Comparison of ENCODE assay signal across 11 cellular contexts in genomic region chr1:23525558-23526174, GRCh38. TPM values are rescaled to one million over a fixed set of nuclear protein-coding genes. Genes with fewer than 3 reads are reported as not detected.
DNase-seq lines count a peak whose midpoint lies in the region; ATAC-seq, FAIRE-seq and TF ChIP-seq lines count a peak whose summit lies in the region.
"Had no signal": no experiment of that assay in that cellular context is flagged by ENCODE, and none has a peak within 500 bp of the region (broad histone marks: within the 10 kb centered on the region; RNA-seq: fewer than 3 reads in every experiment).

No MANE protein-coding gene starts in this region.

- BruUV-seq in HepG2 (replicated peaks; lab: Mats Ljungman, UMichigan), result no TSS peak

- FAIRE-seq in HepG2 (lab: Jason Lieb, UNC), result no peak

- POLR2A ChIA-PET in CD4-positive, alpha-beta memory T cell (lab: Charles Lee; ENCODE audit: partially characterized antibody), result interaction anchor here (0.6 to 9.5 kb wide), 14 partner anchors 8 to 112 kb away, joined by 3 to 69 read pairs (median 16); partner anchors contain the start of genes ASAP3 and ID3
- POLR2A ChIA-PET in HepG2 (lab: Yijun Ruan, JAX), result no interaction called here

- WGBS in HepG2 (ENCODE audit: low lambda C conversion rate), result 86% methylated on average over 5 of the region's 5 CpGs

- H3K4me1 ChIP-seq in CD4-positive, alpha-beta memory T cell (ENCODE audit: insufficient read depth, low read length), result peaks cover 77% of the 10 kb centered on the region
- H3K4me1 ChIP-seq in HepG2 (ENCODE audit: insufficient read depth, low read length), result peaks cover 39% of the 10 kb centered on the region

- no peaks in the 10 kb centered on the region for H3K9me3 Mint-ChIP-seq in CD4-positive, alpha-beta memory T cell
- no peaks in the 10 kb centered on the region for H3K9me3 Mint-ChIP-seq in memory B cell

- H3K79me2 ChIP-seq in HepG2 (ENCODE audit: insufficient read depth, low read length), result no peaks in the 10 kb centered on the region

- peak overlapping the region; percentile 60 for H3K27ac ChIP-seq in CD4-positive, alpha-beta memory T cell (ENCODE audit: low read depth, low read length)
- H3K27ac ChIP-seq in brain microvascular endothelial cell (no peak overlapping the region), HepG2 (ENCODE audit: extremely low read length, insufficient read depth, low read length) (no peak overlapping the region)
- H3K27ac ChIP-seq: GM23248, SJSA1 had no signal

- peaks cover 55 to 89% (median 79%) of the 10 kb centered on the region in 4 donors for H3K4me1 Mint-ChIP-seq in CD4-positive, alpha-beta memory T cell
- peaks cover 60% of the 10 kb centered on the region for H3K4me1 Mint-ChIP-seq in memory B cell

- peak in 2 of 5 donors; percentile 14 to 24 for DNase-seq in CD4-positive, alpha-beta memory T cell
- peak; percentile 89 for DNase-seq in RPMI8226
- DNase-seq in memory B cell (ENCODE audit: low spot score in 2 of 2), result no peak
- no peak for DNase-seq in brain microvascular endothelial cell
- DNase-seq in MG63, result no peak
- DNase-seq in HepG2 (ENCODE audit: low spot score), result no peak
- DNase-seq: GM23248, midbrain had no signal

- H2AFZ ChIP-seq in HepG2 (ENCODE audit: low read length), result no peak overlapping the region
- H2AFZ ChIP-seq: GM23248 had no signal

- H3K27ac Mint-ChIP-seq in CD4-positive, alpha-beta memory T cell, result peak overlapping the region; percentile 82 to 97 (median 93)
- peak overlapping the region; percentile 89 for H3K27ac Mint-ChIP-seq in memory B cell

- TF ChIP-seq RAD21 in HepG2 (CRISPR knock-in tag; IDR thresholded peaks at IDR 0.05), result no peak

- no peaks in the 10 kb centered on the region for H4K20me1 ChIP-seq in HepG2 (ENCODE audit: insufficient read depth, low read length)

- no peak overlapping the region for H3K4me2 ChIP-seq in HepG2 (ENCODE audit: low read depth, low read length)

- CTCF ChIA-PET in CD4-positive, alpha-beta memory T cell (lab: Charles Lee; ENCODE audit: partially characterized antibody), result interaction anchor here (1.2 to 30.3 kb wide), 9 partner anchors 9 to 112 kb away, joined by 3 to 924 read pairs (median 9); no protein-coding TSS in a partner anchor
- CTCF ChIA-PET in HepG2 (lab: Yijun Ruan, JAX; ENCODE audit: low intra/inter-chr PET ratio, low total read pairs), result no interaction called here

- ATAC-seq in GM18867 (IDR thresholded peaks at IDR 0.05; ENCODE audit: unreplicated experiment), result peak; percentile 36
- peak; percentile 57 for ATAC-seq in memory B cell (ENCODE audit: low read depth)
- ATAC-seq in GM21723 (IDR thresholded peaks at IDR 0.05; ENCODE audit: unreplicated experiment), result no peak
- no peak for ATAC-seq in HepG2

- H3K27me3 ChIP-seq in CD4-positive, alpha-beta memory T cell (ENCODE audit: insufficient read depth, low read length), result no peaks in the 10 kb centered on the region
- no peaks in the 10 kb centered on the region for H3K27me3 ChIP-seq in brain microvascular endothelial cell (replicated peaks)
- H3K27me3 ChIP-seq in MG63, result no peaks in the 10 kb centered on the region
- no peaks in the 10 kb centered on the region for H3K27me3 ChIP-seq in HepG2 (ENCODE audit: control insufficient read depth in 1 of 2, insufficient read depth in 2 of 2, low read length in 2 of 2)
- H3K27me3 ChIP-seq: SJSA1 had no signal

- no peak for TF ChIP-seq POLR2A in HepG2 (IDR thresholded peaks at IDR 0.05; ENCODE audit: insufficient read depth in 1 of 2, low read depth in 2 of 2, low read length in 2 of 2)

- in situ Hi-C loops in brain microvascular endothelial cell (cut with HindIII; ENCODE audit: low pct_ligation_motif_present, low sequenced_read_pairs) (no loop called here), HepG2 (cut with HindIII; ENCODE audit: extremely low pct_ligation_motif_present, low pct_unique_long_range_greater_than_20kb) (no loop called here)

- H3K36me3 ChIP-seq in CD4-positive, alpha-beta memory T cell (ENCODE audit: insufficient read depth, low read length), result no peaks in the 10 kb centered on the region
- no peaks in the 10 kb centered on the region for H3K36me3 ChIP-seq in brain microvascular endothelial cell (replicated peaks)
- peaks cover 10% of the 10 kb centered on the region for H3K36me3 ChIP-seq in MG63
- H3K36me3 ChIP-seq in HepG2 (replicated peaks in 1 of 2; ENCODE audit: control insufficient read depth in 1 of 2, insufficient read depth in 2 of 2, low read length in 2 of 2), result peaks cover 1 to 16% of the 10 kb centered on the region in 2 experiments; a peak in 3 of 5 replicates

- peak overlapping the region; percentile 6 to 44 for H3K4me3 ChIP-seq in CD4-positive, alpha-beta memory T cell (ENCODE audit: low read length in 2 of 2)
- H3K4me3 ChIP-seq in brain microvascular endothelial cell (ENCODE audit: low read depth, low read length) (no peak overlapping the region), MG63 (no peak overlapping the region), HepG2 (replicated peaks in 1 of 3; ENCODE audit: insufficient read depth in 1 of 3, low read depth in 2 of 3, low read length in 3 of 3) (no peak overlapping the region)
- H3K4me3 ChIP-seq: GM23248, SJSA1 had no signal

- TF ChIP-seq CTCF in brain microvascular endothelial cell (IDR thresholded peaks at IDR 0.05; ENCODE audit: low read depth, low read length, missing control alignments) (no peak), HepG2 (CRISPR knock-in tag; IDR thresholded peaks at IDR 0.05) (no peak)

- intact Hi-C loops in CD4-positive, alpha-beta memory T cell (cut with micrococcal nuclease), result no loop called here
- intact Hi-C loops in HepG2 (cut with micrococcal nuclease; ENCODE audit: unreplicated experiment), result no loop called here

- H3K4me3 Mint-ChIP-seq in CD4-positive, alpha-beta memory T cell, result peak overlapping the region; percentile 63 to 93 (median 73)
- peak overlapping the region; percentile 77 for H3K4me3 Mint-ChIP-seq in memory B cell

- TF ChIP-seq EP300 in HepG2 (IDR thresholded peaks at IDR 0.05; ENCODE audit: low read depth in 2 of 2, low read length in 2 of 2) (no peak), HepG2 (CRISPR knock-in tag; IDR thresholded peaks at IDR 0.05; ENCODE audit: borderline replicate concordance) (no peak)

- peaks cover 0 to 4% of the 10 kb centered on the region in 2 donors for H3K36me3 Mint-ChIP-seq in CD4-positive, alpha-beta memory T cell
- H3K36me3 Mint-ChIP-seq in memory B cell, result peaks cover 2% of the 10 kb centered on the region

- H3K9ac ChIP-seq in HepG2 (ENCODE audit: insufficient read depth, low read depth, low read length), result no peak overlapping the region
- H3K9ac ChIP-seq: GM23248 had no signal

- no peaks in the 10 kb centered on the region for H3K27me3 Mint-ChIP-seq in CD4-positive, alpha-beta memory T cell
- no peaks in the 10 kb centered on the region for H3K27me3 Mint-ChIP-seq in memory B cell

- no peaks in the 10 kb centered on the region for H3K9me3 ChIP-seq in CD4-positive, alpha-beta memory T cell (ENCODE audit: control insufficient read depth in 1 of 2, low read length in 2 of 2)
- H3K9me3 ChIP-seq in MG63 (no peaks in the 10 kb centered on the region), HepG2 (ENCODE audit: low read length) (no peaks in the 10 kb centered on the region)
- H3K9me3 ChIP-seq: SJSA1 had no signal

RNA-seq across cellular contexts. Expression of gene E2F2, which starts 5.4 kb away (rescaled TPM):
- 1 to 10 TPM; 1.1 to 1.2 TPM for total RNA-seq in CD4-positive, alpha-beta memory T cell
- 1 to 10 TPM in 1 of 2 donors, under 1 TPM in 1; 0.69 to 1.1 TPM for polyA plus RNA-seq in CD4-positive, alpha-beta memory T cell
- 4.3 and 6.9 TPM in 2 replicates for total RNA-seq in MG63 (2014; rRNA removed; shearing (Covaris generic); ENCODE audit: low replicate concordance)
- 5.7 and 6.6 TPM in 2 replicates for total RNA-seq in HepG2 (2016; rRNA removed; fragmentation: Illumina TruSeq; extraction: Trizol)
- total RNA-seq in HepG2 (2016; cell fraction: cytosol; rRNA removed; fragmentation: Illumina TruSeq; extraction: Trizol; ENCODE audit: low read depth), result 1.1 and 1.3 TPM in 2 replicates
- 4.9 and 6.0 TPM in 2 replicates for total RNA-seq in HepG2 (2016; cell fraction: insoluble cytoplasmic fraction; rRNA removed; fragmentation: Illumina TruSeq; extraction: Trizol)
- 2.6 TPM in 2 replicates for total RNA-seq in HepG2 (2016; cell fraction: membrane; rRNA removed; fragmentation: Illumina TruSeq; extraction: Trizol)
- 5.1 and 7.1 TPM in 2 replicates for total RNA-seq in HepG2 (2016; cell fraction: nucleus; rRNA removed; fragmentation: Illumina TruSeq; extraction: Trizol)
- 0.50 and 0.65 TPM in 2 replicates for polyA plus RNA-seq in HepG2 (2011; rRNA removed)
- polyA plus RNA-seq in HepG2 (2011; cell fraction: cytosol; rRNA removed), result 0.29 and 0.35 TPM in 2 replicates
- polyA plus RNA-seq in HepG2 (2011; cell fraction: nucleus; rRNA removed), result 1.9 TPM in 2 replicates
- 0.63 and 1.4 TPM in 2 replicates for polyA plus RNA-seq in HepG2 (2012)
- 0.24 and 0.26 TPM in 2 replicates for polyA plus RNA-seq in HepG2 (2016; cell fraction: cytosol; fragmentation: Illumina TruSeq; extraction: Trizol; ENCODE audit: low read depth)
- 3.4 and 4.2 TPM in 2 replicates for polyA plus RNA-seq in HepG2 (2016; cell fraction: insoluble cytoplasmic fraction; fragmentation: Illumina TruSeq; extraction: Trizol; ENCODE audit: low read depth)
- 0.62 and 0.69 TPM in 2 replicates for polyA plus RNA-seq in HepG2 (2016; cell fraction: membrane; fragmentation: Illumina TruSeq; extraction: Trizol; ENCODE audit: low read depth)
- polyA plus RNA-seq in HepG2 (2016; cell fraction: nucleus; fragmentation: Illumina TruSeq; extraction: Trizol; ENCODE audit: insufficient read depth, low read depth), result 12.8 and 14.2 TPM in 2 replicates
- polyA minus RNA-seq in HepG2 (2011; rRNA and poly(A)+ RNA removed; ENCODE audit: low replicate concordance), result 1.8 and 19.5 TPM in 2 replicates
- polyA minus RNA-seq in HepG2 (2011; cell fraction: cytosol; rRNA and poly(A)+ RNA removed), result 0.79 and 1.1 TPM in 2 replicates
- polyA minus RNA-seq in HepG2 (2011; cell fraction: nucleus; rRNA and poly(A)+ RNA removed), result 0.87 and 1.3 TPM in 2 replicates

RNA-seq across cellular contexts. Expression of gene ID3, which starts 33.6 kb away (rescaled TPM):
- 10 to 100 TPM; 89.6 to 98.0 TPM for total RNA-seq in CD4-positive, alpha-beta memory T cell
- polyA plus RNA-seq in CD4-positive, alpha-beta memory T cell, result 10 to 100 TPM in 1 of 2 donors, 1 to 10 TPM in 1; 8.9 to 20.1 TPM
- total RNA-seq in MG63 (2014; rRNA removed; shearing (Covaris generic); ENCODE audit: low replicate concordance), result 190 and 463 TPM in 2 replicates
- total RNA-seq in HepG2 (2016; rRNA removed; fragmentation: Illumina TruSeq; extraction: Trizol), result 67.8 and 115 TPM in 2 replicates
- total RNA-seq in HepG2 (2016; cell fraction: cytosol; rRNA removed; fragmentation: Illumina TruSeq; extraction: Trizol; ENCODE audit: low read depth), result 119 and 126 TPM in 2 replicates
- 65.6 and 120 TPM in 2 replicates for total RNA-seq in HepG2 (2016; cell fraction: insoluble cytoplasmic fraction; rRNA removed; fragmentation: Illumina TruSeq; extraction: Trizol)
- total RNA-seq in HepG2 (2016; cell fraction: membrane; rRNA removed; fragmentation: Illumina TruSeq; extraction: Trizol), result 79.8 and 82.4 TPM in 2 replicates
- total RNA-seq in HepG2 (2016; cell fraction: nucleus; rRNA removed; fragmentation: Illumina TruSeq; extraction: Trizol), result 82.3 and 85.6 TPM in 2 replicates
- 34.9 and 64.8 TPM in 2 replicates for polyA plus RNA-seq in HepG2 (2011; rRNA removed)
- polyA plus RNA-seq in HepG2 (2011; cell fraction: cytosol; rRNA removed), result 40.3 and 106 TPM in 2 replicates
- polyA plus RNA-seq in HepG2 (2011; cell fraction: nucleus; rRNA removed), result 50.4 and 124 TPM in 2 replicates
- 19.1 and 19.4 TPM in 2 replicates for polyA plus RNA-seq in HepG2 (2012)
- 19.4 and 20.9 TPM in 2 replicates for polyA plus RNA-seq in HepG2 (2016; cell fraction: cytosol; fragmentation: Illumina TruSeq; extraction: Trizol; ENCODE audit: low read depth)
- 67.3 and 67.6 TPM in 2 replicates for polyA plus RNA-seq in HepG2 (2016; cell fraction: insoluble cytoplasmic fraction; fragmentation: Illumina TruSeq; extraction: Trizol; ENCODE audit: low read depth)
- 27.8 and 28.9 TPM in 2 replicates for polyA plus RNA-seq in HepG2 (2016; cell fraction: membrane; fragmentation: Illumina TruSeq; extraction: Trizol; ENCODE audit: low read depth)
- polyA plus RNA-seq in HepG2 (2016; cell fraction: nucleus; fragmentation: Illumina TruSeq; extraction: Trizol; ENCODE audit: insufficient read depth, low read depth), result 106 and 110 TPM in 2 replicates
- polyA minus RNA-seq in HepG2 (2011; rRNA and poly(A)+ RNA removed; ENCODE audit: low replicate concordance), result 66.2 and 315 TPM in 2 replicates
- 18.4 and 43.5 TPM in 2 replicates for polyA minus RNA-seq in HepG2 (2011; cell fraction: cytosol; rRNA and poly(A)+ RNA removed)
- polyA minus RNA-seq in HepG2 (2011; cell fraction: nucleus; rRNA and poly(A)+ RNA removed), result 53.5 and 115 TPM in 2 replicates

RNA-seq across cellular contexts. Expression of gene ASAP3, which starts 41.7 kb away (rescaled TPM):
- 1 to 10 TPM; 1.2 to 1.4 TPM for total RNA-seq in CD4-positive, alpha-beta memory T cell
- 1 to 10 TPM in 1 of 2 donors, under 1 TPM in 1; 0.73 to 1.4 TPM for polyA plus RNA-seq in CD4-positive, alpha-beta memory T cell
- total RNA-seq in MG63 (2014; rRNA removed; shearing (Covaris generic); ENCODE audit: low replicate concordance), result 8.4 and 17.3 TPM in 2 replicates
- total RNA-seq in HepG2 (2016; rRNA removed; fragmentation: Illumina TruSeq; extraction: Trizol), result 28.6 and 37.0 TPM in 2 replicates
- 2.7 and 3.4 TPM in 2 replicates for total RNA-seq in HepG2 (2016; cell fraction: cytosol; rRNA removed; fragmentation: Illumina TruSeq; extraction: Trizol; ENCODE audit: low read depth)
- 22.9 and 36.7 TPM in 2 replicates for total RNA-seq in HepG2 (2016; cell fraction: insoluble cytoplasmic fraction; rRNA removed; fragmentation: Illumina TruSeq; extraction: Trizol)
- 11.2 and 12.2 TPM in 2 replicates for total RNA-seq in HepG2 (2016; cell fraction: membrane; rRNA removed; fragmentation: Illumina TruSeq; extraction: Trizol)
- total RNA-seq in HepG2 (2016; cell fraction: nucleus; rRNA removed; fragmentation: Illumina TruSeq; extraction: Trizol), result 38.3 and 42.3 TPM in 2 replicates
- polyA plus RNA-seq in HepG2 (2011; rRNA removed), result 32.6 and 39.4 TPM in 2 replicates
- 15.0 and 17.0 TPM in 2 replicates for polyA plus RNA-seq in HepG2 (2011; cell fraction: cytosol; rRNA removed)
- 159 and 182 TPM in 2 replicates for polyA plus RNA-seq in HepG2 (2011; cell fraction: nucleus; rRNA removed)
- 11.8 and 19.4 TPM in 2 replicates for polyA plus RNA-seq in HepG2 (2012)
- polyA plus RNA-seq in HepG2 (2016; cell fraction: cytosol; fragmentation: Illumina TruSeq; extraction: Trizol; ENCODE audit: low read depth), result 1.9 and 2.7 TPM in 2 replicates
- polyA plus RNA-seq in HepG2 (2016; cell fraction: insoluble cytoplasmic fraction; fragmentation: Illumina TruSeq; extraction: Trizol; ENCODE audit: low read depth), result 17.8 and 23.3 TPM in 2 replicates
- polyA plus RNA-seq in HepG2 (2016; cell fraction: membrane; fragmentation: Illumina TruSeq; extraction: Trizol; ENCODE audit: low read depth), result 5.9 and 6.1 TPM in 2 replicates
- polyA plus RNA-seq in HepG2 (2016; cell fraction: nucleus; fragmentation: Illumina TruSeq; extraction: Trizol; ENCODE audit: insufficient read depth, low read depth), result 81.5 and 89.0 TPM in 2 replicates
- polyA minus RNA-seq in HepG2 (2011; rRNA and poly(A)+ RNA removed; ENCODE audit: low replicate concordance), result 8.3 and 44.4 TPM in 2 replicates
- 11.9 and 18.9 TPM in 2 replicates for polyA minus RNA-seq in HepG2 (2011; cell fraction: cytosol; rRNA and poly(A)+ RNA removed)
- 19.4 and 24.2 TPM in 2 replicates for polyA minus RNA-seq in HepG2 (2011; cell fraction: nucleus; rRNA and poly(A)+ RNA removed)

Comparison
In these comparisons a context has a peak if more than half of its experiments do, and no peak if none do; other contexts are left out.
1. H3K4me3 ChIP-seq: peak in CD4-positive, alpha-beta memory T cell (2 of 2); none in brain microvascular endothelial cell (single experiment), MG63 (single experiment) and HepG2 (0 of 3).
2. ATAC-seq: peak in GM18867 (single experiment) and memory B cell (single experiment); none in GM21723 (single experiment) and HepG2 (single experiment).